ENCODE assay signal across 8 cellular contexts in genomic region chr7:101162551-101163280, GRCh38. TPM values are rescaled to one million over a fixed set of nuclear protein-coding genes. Genes with fewer than 3 reads are reported as not detected.
DNase-seq lines count a peak whose midpoint lies in the region; ATAC-seq and TF ChIP-seq lines count a peak whose summit lies in the region.

No MANE protein-coding gene starts in this region.

- H3K36me3 ChIP-seq in BLaER1 (peaks cover 27% of the 10 kb centered on the region), body of pancreas (replicated peaks in 1 of 2; ENCODE audit: insufficient read depth in 1 of 2, low read depth in 2 of 2) (no peaks in the 10 kb centered on the region), kidney epithelial cell (ENCODE audit: control insufficient read depth, insufficient read depth, low read length) (peaks cover 2% of the 10 kb centered on the region), urinary bladder (ENCODE audit: insufficient read depth) (peaks cover 2% of the 10 kb centered on the region)

- H3K9ac ChIP-seq in BLaER1: peak overlapping the region; percentile 79

- H4K20me1 ChIP-seq in BLaER1: peaks cover 33% of the 10 kb centered on the region

- H3K27me3 ChIP-seq in BLaER1: peaks cover 37% of the 10 kb centered on the region
- peaks cover 0 to 38% of the 10 kb centered on the region in 2 donors for H3K27me3 ChIP-seq in body of pancreas
- peaks cover 24% of the 10 kb centered on the region for H3K27me3 ChIP-seq in kidney epithelial cell (ENCODE audit: control insufficient read depth, insufficient read depth, low read length)

- H3K4me3 ChIP-seq in BLaER1 (peak overlapping the region; percentile 71), body of pancreas (no peak overlapping the region), kidney epithelial cell (ENCODE audit: low read depth, low read length) (peak overlapping the region; percentile 44), urinary bladder (ENCODE audit: low read depth, low read length) (peak overlapping the region; percentile 30)

- 10 to 44% methylated on average over 7 to 35 of the region's 74 CpGs for WGBS in body of pancreas, 2 donors
- 3% methylated on average over 74 of the region's 74 CpGs for whole genome bisulfite sequencing in urinary bladder

- ATAC-seq in body of pancreas: peak; percentile 17
- no peak for ATAC-seq in HG03354 (IDR thresholded peaks at IDR 0.05; ENCODE audit: poor library complexity, severe bottlenecking, unreplicated experiment)
- ATAC-seq in HG03469 (IDR thresholded peaks at IDR 0.05; ENCODE audit: unreplicated experiment): no peak

- no peak for TF ChIP-seq POLR2A in body of pancreas (IDR thresholded peaks at IDR 0.05)

- TF ChIP-seq CTCF in body of pancreas (IDR thresholded peaks at IDR 0.05) (no peak), kidney epithelial cell (IDR thresholded peaks at IDR 0.05; ENCODE audit: insufficient read depth, low read length, poor library complexity, severe bottlenecking) (no peak)

- intact Hi-C loops in body of pancreas (cut with DNase I): no loop called here

- H3K9me3 ChIP-seq in BLaER1 (no peaks in the 10 kb centered on the region), body of pancreas (no peaks in the 10 kb centered on the region)

- H3K27ac ChIP-seq in BLaER1 (peak overlapping the region; percentile 86), body of pancreas (no peak overlapping the region), urinary bladder (ENCODE audit: low read depth) (no peak overlapping the region)

- H3K4me2 ChIP-seq in BLaER1: peak overlapping the region; percentile 100

- DNase-seq in H4 (ENCODE audit: low spot score): peak; percentile 61
- peak; percentile 50 for DNase-seq in NCI-H774 (lab: John Stamatoyannopoulos, UW)
- DNase-seq in body of pancreas: peak; percentile 17 to 37 (median 26)
- no peak for DNase-seq in kidney epithelial cell (ENCODE audit: low read depth)

- H3K4me1 ChIP-seq in BLaER1 (peaks cover 68% of the 10 kb centered on the region), body of pancreas (peaks cover 39% of the 10 kb centered on the region), urinary bladder (ENCODE audit: insufficient read depth) (peaks cover 3% of the 10 kb centered on the region)

RNA-seq across cellular contexts. Expression of gene VGF, which starts 2.7 kb away (rescaled TPM):
- total RNA-seq in H4 (2014; rRNA removed; shearing (Covaris generic)): 3.6 and 7.1 TPM in 2 replicates
- 1 to 10 TPM; 3.0 to 4.9 TPM for total RNA-seq in body of pancreas
- 17.5 and 17.8 TPM in 2 replicates for total RNA-seq in kidney epithelial cell
- not detected for total RNA-seq in urinary bladder
- 0.18 TPM for polyA plus RNA-seq in urinary bladder

RNA-seq across cellular contexts. Expression of gene AP1S1, which starts 8.4 kb away (rescaled TPM):
- total RNA-seq in H4 (2014; rRNA removed; shearing (Covaris generic)): 148 and 186 TPM in 2 replicates
- total RNA-seq in body of pancreas: 10 to 100 TPM; 12.2 to 23.6 TPM
- 155 and 183 TPM in 2 replicates for total RNA-seq in kidney epithelial cell
- total RNA-seq in urinary bladder: 40.8 TPM
- polyA plus RNA-seq in urinary bladder: 41.0 TPM

RNA-seq across cellular contexts. Expression of gene NAT16, which starts 17.4 kb away (rescaled TPM):
- total RNA-seq in H4 (2014; rRNA removed; shearing (Covaris generic)): not detected in 2 replicates
- total RNA-seq in body of pancreas: under 1 TPM in 1 of 2 donors, not detected in 1; 0.26 TPM
- total RNA-seq in kidney epithelial cell: not detected in 2 replicates
- not detected for total RNA-seq in urinary bladder
- polyA plus RNA-seq in urinary bladder: not detected

RNA-seq across cellular contexts. Expression of gene SERPINE1, which starts 35.8 kb away (rescaled TPM):
- total RNA-seq in H4 (2014; rRNA removed; shearing (Covaris generic)): 11.1 and 12.7 TPM in 2 replicates
- total RNA-seq in body of pancreas: 10 to 100 TPM; 20.2 to 36.3 TPM
- 229 and 245 TPM in 2 replicates for total RNA-seq in kidney epithelial cell
- 3.1 TPM for total RNA-seq in urinary bladder
- 45.6 TPM for polyA plus RNA-seq in urinary bladder

RNA-seq across cellular contexts. Expression of gene MOGAT3, which starts 38.1 kb away (rescaled TPM):
- not detected in 2 replicates for total RNA-seq in H4 (2014; rRNA removed; shearing (Covaris generic))
- total RNA-seq in body of pancreas: not detected
- total RNA-seq in kidney epithelial cell: not detected in 2 replicates
- not detected for total RNA-seq in urinary bladder
- not detected for polyA plus RNA-seq in urinary bladder

Comparison
In these comparisons a context has a peak if more than half of its experiments do, and no peak if none do; other contexts are left out.
1. H3K4me3 ChIP-seq: peak in BLaER1 (single experiment), kidney epithelial cell (single experiment) and urinary bladder (single experiment); none in body of pancreas (0 of 2).